29 cellular contexts compared by ENCODE assay signal in genomic region chr18:61609131-61609530, GRCh38.
DNase-seq lines count a peak whose midpoint lies in the region; ATAC-seq, FAIRE-seq and TF ChIP-seq lines count a peak whose summit lies in the region.
"Had no signal": no experiment of that assay in that cellular context is flagged by ENCODE, and none has a peak within 500 bp of the region (broad histone marks: within the 10 kb centered on the region; RNA-seq: fewer than 3 reads in every experiment).

No MANE protein-coding gene starts in this region.

- H3K27me3 ChIP-seq in IMR-90 (ENCODE audit: control insufficient read depth, insufficient read depth, low read length) (no peaks in the 10 kb centered on the region), endothelial cell of umbilical vein (ENCODE audit: control insufficient read depth in 2 of 2, insufficient read depth in 2 of 2, low read length in 2 of 2) (no peaks in the 10 kb centered on the region), mesendoderm (ENCODE audit: insufficient read depth, low read length, poor library complexity) (no peaks in the 10 kb centered on the region), sigmoid colon (no peaks in the 10 kb centered on the region)

- H3K4me2 ChIP-seq in IMR-90 (ENCODE audit: low read depth, low read length) (no peak overlapping the region), endothelial cell of umbilical vein (ENCODE audit: insufficient read depth, low read length) (no peak overlapping the region), mesendoderm (ENCODE audit: low read length) (no peak overlapping the region)
- H3K4me2 ChIP-seq: BLaER1 treated with 17β-estradiol and CSF1 and Interleukin-3, amounts not matched to agents 10 nM and 100 nM had no signal

- H3K4me3 ChIP-seq in AG10803 (ENCODE audit: low read length) (no peak overlapping the region), IMR-90 (ENCODE audit: insufficient read depth, low read depth, low read length) (no peak overlapping the region), endothelial cell of umbilical vein (replicated peaks in 1 of 3; ENCODE audit: insufficient read depth in 1 of 3, low read depth in 1 of 3, low read length in 3 of 3) (no peak overlapping the region), mesendoderm (ENCODE audit: low read length) (no peak overlapping the region), sigmoid colon (no peak overlapping the region)
- H3K4me3 ChIP-seq: BLaER1 treated with 17β-estradiol and CSF1 and Interleukin-3, amounts not matched to agents 10 nM and 100 nM; GM12878; HAP-1 had no signal

- no peak for TF ChIP-seq EP300 in sigmoid colon (IDR thresholded peaks at IDR 0.05)

- H2BK120ac ChIP-seq in IMR-90 (ENCODE audit: low read depth, low read length) (peak overlapping the region; percentile 66; the same call in 1 of the 2 replicates), mesendoderm (ENCODE audit: low read depth, low read length) (peak overlapping the region; percentile 23)

- POLR2A ChIA-PET in IMR-90 (lab: Charles Lee; ENCODE audit: unreplicated experiment): no interaction called here
- POLR2A ChIA-PET in endothelial cell of umbilical vein (lab: Charles Lee): interaction anchor here (1.0 kb wide), 1 partner anchor 16 kb away, joined by 5 read pairs; no protein-coding TSS in a partner anchor

- H3K27ac ChIP-seq in IMR-90 (ENCODE audit: insufficient read depth, low read length) (no peak overlapping the region; the same call in 1 of the 2 replicates), endothelial cell of umbilical vein (ENCODE audit: insufficient read depth, low read depth, low read length) (peak overlapping the region; percentile 97), mesendoderm (ENCODE audit: low read depth, low read length) (no peak overlapping the region), sigmoid colon (no peak overlapping the region)
- H3K27ac ChIP-seq: BLaER1 treated with 17β-estradiol and CSF1 and Interleukin-3, amounts not matched to agents 10 nM and 100 nM had no signal

- no peak overlapping the region for H4K5ac ChIP-seq in IMR-90 (ENCODE audit: low read depth, low read length)
- no peak overlapping the region for H4K5ac ChIP-seq in mesendoderm (ENCODE audit: low read length)

- CTCF ChIA-PET in IMR-90 (lab: Yijun Ruan, JAX): interaction anchor here (1.1 kb wide), 1 partner anchor 28 kb away, joined by 3 read pairs; no protein-coding TSS in a partner anchor
- CTCF ChIA-PET in endothelial cell of umbilical vein (lab: Charles Lee): interaction anchor here (1.0 to 5.4 kb wide), 7 partner anchors 20 to 522 kb away, joined by 3 to 43 read pairs (median 5); partner anchors contain the start of gene RNF152

- H3K4ac ChIP-seq in IMR-90 (ENCODE audit: low read depth, low read length) (no peak overlapping the region; the same call in 1 of the 2 replicates), mesendoderm (ENCODE audit: low read depth, low read length) (no peak overlapping the region)

- no peak overlapping the region for H3K56ac ChIP-seq in IMR-90 (ENCODE audit: extremely low read depth, insufficient read depth, low read length)
- no peak overlapping the region for H3K56ac ChIP-seq in mesendoderm (ENCODE audit: low read length)

- intact Hi-C loops in IMR-90 (cut with micrococcal nuclease): no loop called here
- intact Hi-C loops in endothelial cell of umbilical vein (cut with micrococcal nuclease): loop anchor here (5.0 to 10.0 kb wide), 3 partner anchors 627 to 1707 kb away; no protein-coding TSS in a partner anchor
- intact Hi-C loops in sigmoid colon (cut with DNase I): no loop called here

- H3K9ac ChIP-seq in IMR-90 (ENCODE audit: low read depth, low read length) (no peak overlapping the region), endothelial cell of umbilical vein (replicated peaks; ENCODE audit: extremely low read depth, insufficient read depth, low read length) (no peak overlapping the region), mesendoderm (ENCODE audit: low read length) (no peak overlapping the region)
- H3K9ac ChIP-seq: BLaER1 treated with 17β-estradiol and CSF1 and Interleukin-3, amounts not matched to agents 10 nM and 100 nM; SK-N-SH had no signal

- ATAC-seq in IMR-90 (ENCODE audit: low read depth): no peak
- ATAC-seq: GM12878 had no signal

- H3K79me1 ChIP-seq in IMR-90 (ENCODE audit: low read depth in 1 of 2, low read length in 2 of 2) (peaks cover 6 to 20% of the 10 kb centered on the region in 2 experiments; a peak in 3 of 4 replicates), mesendoderm (ENCODE audit: low read length) (no peaks in the 10 kb centered on the region)

- H3K14ac ChIP-seq in IMR-90 (replicated peaks; ENCODE audit: low read depth, low read length): no peak overlapping the region

- H3K9me3 ChIP-seq in IMR-90 (ENCODE audit: control insufficient read depth, insufficient read depth, low read length) (no peaks in the 10 kb centered on the region), endothelial cell of umbilical vein (replicated peaks; ENCODE audit: control insufficient read depth, insufficient read depth, low read length) (no peaks in the 10 kb centered on the region), sigmoid colon (no peaks in the 10 kb centered on the region)
- H3K9me3 ChIP-seq: HAP-1, SK-N-SH had no signal

- no TSS peak for BruUV-seq in IMR-90 (replicated peaks; lab: Mats Ljungman, UMichigan)
- BruUV-seq in endothelial cell of umbilical vein (replicated peaks; lab: Mats Ljungman, UMichigan): no TSS peak

- H2AK5ac ChIP-seq in IMR-90 (ENCODE audit: low read depth, low read length) (peak overlapping the region; percentile 7; the same call in 1 of the 2 replicates), mesendoderm (ENCODE audit: low read length) (no peak overlapping the region)

- in situ Hi-C loops in IMR-90 (cut with MboI; ENCODE audit: low sequenced_read_pairs): no loop called here

- TF ChIP-seq RAD21 in IMR-90 (IDR thresholded peaks at IDR 0.05; ENCODE audit: low read length): no peak

- DNase-seq in AG10803 (ENCODE audit: low read depth) (peak; percentile 75), IMR-90 (peak; percentile 29), endothelial cell of umbilical vein (ENCODE audit: low read depth, low spot score) (no peak), mesendoderm (no peak), Kasumi-1 (lab: John Stamatoyannopoulos, UW) (no peak), NCI-H510A (lab: John Stamatoyannopoulos, UW) (no peak), sigmoid colon (no peak)
- DNase-seq: 8988T; ACHN; AML-193; CD4-positive, alpha-beta T cell; COR-L47; DMS53; GOT3; NCI-H1092; NCI-H1436; NCI-H187; NCI-H2081 treated with DMSO at 0.1 percent for 48 hours; NCI-H2171; NCI-H226; NCI-H524; NCI-H748 treated with DMSO at 0.1 percent for 48 hours; SIG-M5; SK-N-SH had no signal

- H3K23ac ChIP-seq in IMR-90 (ENCODE audit: low read depth, low read length) (no peak overlapping the region), mesendoderm (ENCODE audit: low read length) (no peak overlapping the region)

- H3K79me2 ChIP-seq in endothelial cell of umbilical vein (ENCODE audit: control insufficient read depth, insufficient read depth, low read length): peaks cover 2% of the 10 kb centered on the region
- H3K79me2 ChIP-seq in mesendoderm (ENCODE audit: control insufficient read depth, insufficient read depth, low read length): no peaks in the 10 kb centered on the region

- H2AK9ac ChIP-seq in IMR-90 (replicated peaks; ENCODE audit: low read depth, low read length, poor library complexity): no peak overlapping the region

- FAIRE-seq in endothelial cell of umbilical vein (lab: Jason Lieb, UNC): no peak
- FAIRE-seq: G401.6, GM12878, RCC 7860 had no signal

- peak overlapping the region; percentile 72; the same call in 1 of the 2 replicates for H2BK20ac ChIP-seq in IMR-90 (ENCODE audit: low read depth, low read length)

- H4K20me1 ChIP-seq in IMR-90 (ENCODE audit: insufficient read depth, low read length) (no peaks in the 10 kb centered on the region), endothelial cell of umbilical vein (replicated peaks; ENCODE audit: control insufficient read depth, extremely low read depth, insufficient read depth, low read length) (no peaks in the 10 kb centered on the region)
- H4K20me1 ChIP-seq: BLaER1 treated with 17β-estradiol and CSF1 and Interleukin-3, amounts not matched to agents 10 nM and 100 nM had no signal

- H3K36me3 ChIP-seq in IMR-90 (ENCODE audit: control insufficient read depth, insufficient read depth, low read length) (no peaks in the 10 kb centered on the region), endothelial cell of umbilical vein (ENCODE audit: control insufficient read depth in 2 of 2, extremely low read depth in 1 of 2, insufficient read depth in 2 of 2, low read length in 2 of 2) (no peaks in the 10 kb centered on the region), mesendoderm (ENCODE audit: control insufficient read depth, insufficient read depth, low read length) (no peaks in the 10 kb centered on the region), sigmoid colon (no peaks in the 10 kb centered on the region)
- H3K36me3 ChIP-seq: BLaER1 treated with 17β-estradiol and CSF1 and Interleukin-3, amounts not matched to agents 10 nM and 100 nM; HAP-1 had no signal

- H2BK15ac ChIP-seq in IMR-90 (ENCODE audit: low read depth, low read length) (peak overlapping the region; percentile 65; the same call in 1 of the 3 replicates), mesendoderm (replicated peaks; ENCODE audit: low read depth) (peak overlapping the region; percentile 92)

- H3K4me1 ChIP-seq in IMR-90 (ENCODE audit: control insufficient read depth, insufficient read depth, low read length): peaks cover 8% of the 10 kb centered on the region
- H3K4me1 ChIP-seq in endothelial cell of umbilical vein (ENCODE audit: control insufficient read depth, extremely low read depth, insufficient read depth, low read length): peaks cover 48% of the 10 kb centered on the region
- no peaks in the 10 kb centered on the region for H3K4me1 ChIP-seq in mesendoderm (ENCODE audit: control insufficient read depth, low read depth, low read length)
- peaks cover 0 to 9% (median 3%) of the 10 kb centered on the region in 4 donors for H3K4me1 ChIP-seq in sigmoid colon

- H2AFZ ChIP-seq in IMR-90 (replicated peaks; ENCODE audit: low read length, poor library complexity) (no peak overlapping the region), endothelial cell of umbilical vein (ENCODE audit: low read depth, low read length) (no peak overlapping the region)

- peak overlapping the region; percentile 72 for H2BK5ac ChIP-seq in IMR-90 (ENCODE audit: low read depth, low read length, poor library complexity, severe bottlenecking)
- H2BK5ac ChIP-seq in mesendoderm (ENCODE audit: low read length): no peak overlapping the region

- H4K8ac ChIP-seq in IMR-90 (ENCODE audit: low read depth in 2 of 2, low read length in 2 of 2): no peak overlapping the region
- H4K8ac ChIP-seq in mesendoderm (ENCODE audit: low read depth, low read length): no peak overlapping the region

- no peak for TF ChIP-seq CTCF in AG10803 (conservative IDR thresholded peaks at IDR 0.05; ENCODE audit: low read length)
- no peak for TF ChIP-seq CTCF in IMR-90 (conservative IDR thresholded peaks at IDR 0.05; ENCODE audit: low read depth, low read length)
- TF ChIP-seq CTCF in endothelial cell of umbilical vein (IDR thresholded peaks at IDR 0.05; ENCODE audit: extremely low read depth in 1 of 2, insufficient read depth in 1 of 2, low read depth in 1 of 2, low read length in 2 of 2): no peak
- TF ChIP-seq CTCF in sigmoid colon (IDR thresholded peaks at IDR 0.05): no peak

- TF ChIP-seq POLR2A in IMR-90 (IDR thresholded peaks at IDR 0.05; ENCODE audit: low read depth, low read length) (no peak), endothelial cell of umbilical vein (IDR thresholded peaks at IDR 0.05; ENCODE audit: low read depth, low read length) (no peak), sigmoid colon (IDR thresholded peaks at IDR 0.05) (no peak)

- H3K18ac ChIP-seq in IMR-90 (ENCODE audit: low read depth, low read length): peak overlapping the region; percentile 56; the same call in 1 of the 2 replicates
- H3K18ac ChIP-seq in mesendoderm (ENCODE audit: low read length): no peak overlapping the region

- H3K9me1 ChIP-seq in IMR-90 (ENCODE audit: insufficient read depth, low read length): no peaks in the 10 kb centered on the region
- no peaks in the 10 kb centered on the region for H3K9me1 ChIP-seq in endothelial cell of umbilical vein (replicated peaks; ENCODE audit: control insufficient read depth, extremely low read depth, insufficient read depth, low read length)

- dilution Hi-C loops in IMR-90 (cut with HindIII; ENCODE audit: low sequenced_read_pairs, unreplicated experiment): no loop called here
- dilution Hi-C loops in endothelial cell of umbilical vein (cut with MboI; ENCODE audit: extremely low pct_ligation_motif_present, low sequenced_read_pairs): no loop called here

- H4K91ac ChIP-seq in IMR-90 (ENCODE audit: insufficient read depth, low read depth, low read length): peak overlapping the region; percentile 43; the same call in 1 of the 2 replicates

Comparison
In these comparisons a context has a peak if more than half of its experiments do, and no peak if none do; other contexts are left out.
1. DNase-seq: peak in AG10803 (single experiment) and IMR-90 (single experiment); none in endothelial cell of umbilical vein (single experiment), mesendoderm (single experiment), Kasumi-1 (0 of 2), NCI-H510A (single experiment) and sigmoid colon (single experiment).